In genomic region chr2:56191617-56192016, GRCh38 we compare ENCODE assay signal across 9 cellular contexts. TPM values are rescaled to one million over a fixed set of nuclear protein-coding genes. Genes with fewer than 3 reads are reported as not detected.
DNase-seq lines count a peak whose midpoint lies in the region; ATAC-seq and TF ChIP-seq lines count a peak whose summit lies in the region.
"Had no signal": no experiment of that assay in that cellular context is flagged by ENCODE, and none has a peak within 500 bp of the region (broad histone marks: within the 10 kb centered on the region; RNA-seq: fewer than 3 reads in every experiment).

No MANE protein-coding gene starts in this region.

- no peaks in the 10 kb centered on the region for H3K4me1 Mint-ChIP-seq in activated CD4-positive, alpha-beta T cell treated with anti-CD3 and anti-CD28 coated beads, Interleukin-2, amount 10 ng/mL, durations not matched to agents 7 days and 5 days

- intact Hi-C loops in right cardiac atrium (cut with DNase I) = no loop called here
- intact Hi-C loops in stomach (cut with DNase I; ENCODE audit: low total_unique reads) = no loop called here
- intact Hi-C loops in spleen (cut with DNase I; ENCODE audit: low total_unique reads) = no loop called here

- H3K4me1 ChIP-seq in right cardiac atrium (ENCODE audit: control insufficient read depth, insufficient read depth, low read length) (no peaks in the 10 kb centered on the region), stomach (no peaks in the 10 kb centered on the region), spleen (no peaks in the 10 kb centered on the region)

- H3K36me3 Mint-ChIP-seq in activated CD4-positive, alpha-beta T cell treated with anti-CD3 and anti-CD28 coated beads, Interleukin-2, amount 10 ng/mL, durations not matched to agents 7 days and 5 days (ENCODE audit: low read depth) = no peaks in the 10 kb centered on the region

- no peaks in the 10 kb centered on the region for H3K36me3 ChIP-seq in stomach
- no peaks in the 10 kb centered on the region for H3K36me3 ChIP-seq in spleen

- no peak overlapping the region for H3K27ac Mint-ChIP-seq in activated CD4-positive, alpha-beta T cell treated with anti-CD3 and anti-CD28 coated beads, Interleukin-2, amount 10 ng/mL, durations not matched to agents 7 days and 5 days
- H3K27ac Mint-ChIP-seq: stimulated activated naive CD8-positive, alpha-beta T cell treated with anti-CD3 and anti-CD28 coated beads, Interleukin-15, Interleukin-2, amounts not matched to agents 100 ng/mL and 50 ng/mL, for 24 hours had no signal

- CTCF ChIA-PET in activated CD4-positive, alpha-beta T cell treated with anti-CD3 and anti-CD28 coated beads, Interleukin-2, amount 10 ng/mL, durations not matched to agents 7 days and 5 days (lab: Charles Lee) = no interaction called here

- TF ChIP-seq CTCF in stomach (IDR thresholded peaks at IDR 0.05) (peak in 1 of 7 experiments; percentile 13), spleen (IDR thresholded peaks at IDR 0.05 in 8 of 11, conservative IDR thresholded peaks at IDR 0.05 in 3 of 11) (peak in 3 of 11 experiments; percentile 18 to 24 (median 23))

- DNase-seq in Caki2 (ENCODE audit: low read depth) = peak; percentile 48
- DNase-seq in HPDE6-E6E7 (ENCODE audit: extremely low spot score) = peak; percentile 57
- DNase-seq in SK-N-DZ (ENCODE audit: low spot score) = peak; percentile 21
- no peak for DNase-seq in right cardiac atrium
- no peak for DNase-seq in germinal center (ENCODE audit: low spot score)
- DNase-seq in stomach = no peak
- DNase-seq in spleen = no peak
- no peak for DNase-seq in activated CD4-positive, alpha-beta T cell treated with anti-CD3 and anti-CD28 coated beads, Interleukin-2, amount 10 ng/mL, durations not matched to agents 7 days and 5 days

- H3K27me3 ChIP-seq in right cardiac atrium (ENCODE audit: control insufficient read depth, insufficient read depth) (no peaks in the 10 kb centered on the region), stomach (peaks cover 0 to 23% (median 0%) of the 10 kb centered on the region in 3 donors), spleen (replicated peaks in 1 of 7) (peaks cover 0 to 53% (median 5%) of the 10 kb centered on the region in 7 donors)

- H3K4me3 ChIP-seq in right cardiac atrium (ENCODE audit: low read length) = no peak overlapping the region
- no peak overlapping the region for H3K4me3 ChIP-seq in stomach
- no peak overlapping the region for H3K4me3 ChIP-seq in spleen

- H3K4me3 Mint-ChIP-seq in activated CD4-positive, alpha-beta T cell treated with anti-CD3 and anti-CD28 coated beads, Interleukin-2, amount 10 ng/mL, durations not matched to agents 7 days and 5 days = no peak overlapping the region
- H3K4me3 Mint-ChIP-seq: stimulated activated naive CD8-positive, alpha-beta T cell treated with anti-CD3 and anti-CD28 coated beads, Interleukin-15, Interleukin-2, amounts not matched to agents 100 ng/mL and 50 ng/mL, for 24 hours had no signal

- no peak for TF ChIP-seq EP300 in stomach (IDR thresholded peaks at IDR 0.05)

- H3K27ac ChIP-seq in right cardiac atrium (ENCODE audit: low read length) (no peak overlapping the region), stomach (no peak overlapping the region), spleen (no peak overlapping the region)

- in situ Hi-C loops in Caki2 (cut with HindIII; ENCODE audit: low pct_unique_long_range_greater_than_20kb, low sequenced_read_pairs) = no loop called here

- H3K9me3 Mint-ChIP-seq in activated CD4-positive, alpha-beta T cell treated with anti-CD3 and anti-CD28 coated beads, Interleukin-2, amount 10 ng/mL, durations not matched to agents 7 days and 5 days = no peaks in the 10 kb centered on the region
- H3K9me3 Mint-ChIP-seq: stimulated activated naive CD8-positive, alpha-beta T cell treated with anti-CD3 and anti-CD28 coated beads, Interleukin-15, Interleukin-2, amounts not matched to agents 100 ng/mL and 50 ng/mL, for 24 hours had no signal

- H3K9me3 ChIP-seq in right cardiac atrium (ENCODE audit: control insufficient read depth, low read length) = no peaks in the 10 kb centered on the region
- no peaks in the 10 kb centered on the region for H3K9me3 ChIP-seq in stomach
- no peaks in the 10 kb centered on the region for H3K9me3 ChIP-seq in spleen

- peaks cover 21% of the 10 kb centered on the region for H3K27me3 Mint-ChIP-seq in activated CD4-positive, alpha-beta T cell treated with anti-CD3 and anti-CD28 coated beads, Interleukin-2, amount 10 ng/mL, durations not matched to agents 7 days and 5 days

- ATAC-seq in right cardiac atrium = peak; percentile 55 to 63

- POLR2A ChIA-PET in activated CD4-positive, alpha-beta T cell treated with anti-CD3 and anti-CD28 coated beads, Interleukin-2, amount 10 ng/mL, durations not matched to agents 7 days and 5 days (lab: Charles Lee) = no interaction called here

- TF ChIP-seq POLR2A in stomach (IDR thresholded peaks at IDR 0.05) (no peak), spleen (IDR thresholded peaks at IDR 0.05) (no peak)

RNA-seq across cellular contexts. Expression of gene CCDC85A, which starts 7.8 kb away (rescaled TPM):
- 0.54 and 0.70 TPM in 2 replicates for total RNA-seq in Caki2 (2014; rRNA removed; shearing (Covaris generic); ENCODE audit: low replicate concordance)
- 0.24 and 0.42 TPM in 2 replicates for polyA plus RNA-seq in SK-N-DZ (2014; cell fraction: cytosol; rRNA removed)
- 0.16 TPM in 1 of 2 replicates, not detected in the other for polyA plus RNA-seq in SK-N-DZ (2014; cell fraction: nucleus; rRNA removed)
- total RNA-seq in right cardiac atrium (1 to 10 TPM; 1.7 to 3.4 (median 1.9) TPM), stomach (1 to 10 TPM in 4 of 5 donors, under 1 TPM in 1; 0.89 to 6.4 (median 3.7) TPM), spleen (1 to 10 TPM in 4 of 7 donors, under 1 TPM in 3; 0.34 to 2.6 (median 1.5) TPM)
- polyA plus RNA-seq in right cardiac atrium (1.1 TPM), stomach (under 1 TPM in 2 of 3 donors, not detected in 1; 0.10 to 0.19 TPM), spleen (under 1 TPM; 0.07 to 0.16 (median 0.08) TPM)
- not detected for total RNA-seq in activated CD4-positive, alpha-beta T cell treated with anti-CD3 and anti-CD28 coated beads, Interleukin-2, amount 10 ng/mL, durations not matched to agents 7 days and 5 days

Comparison
In these comparisons a context has a peak if more than half of its experiments do, and no peak if none do; other contexts are left out.
1. DNase-seq: peak in Caki2 (single experiment), HPDE6-E6E7 (single experiment) and SK-N-DZ (single experiment); none in right cardiac atrium (0 of 3), germinal center (single experiment), stomach (single experiment), spleen (single experiment) and activated CD4-positive, alpha-beta T cell treated with anti-CD3 and anti-CD28 coated beads, Interleukin-2, amount 10 ng/mL, durations not matched to agents 7 days and 5 days (single experiment).